ENCODE assay signal across 4 cellular contexts in genomic region chr1:96152957-96153356, GRCh38.
TF ChIP-seq lines count a peak whose summit lies in the region.

No MANE protein-coding gene starts in this region.

TF ChIP-seq in A549, 52 proteins besides CTCF, POLR2A, EP300 and RAD21:
- TF ChIP-seq MAFK (IDR thresholded peaks at IDR 0.05; ENCODE audit: partially characterized antibody) = peak; percentile 66

TF ChIP-seq in IMR-90, 13 proteins besides CTCF, POLR2A, EP300 and RAD21:
- peak; percentile 53 for TF ChIP-seq MAFK (IDR thresholded peaks at IDR 0.05; ENCODE audit: low read depth, low read length)

TF ChIP-seq in K562, 482 proteins besides CTCF, POLR2A, EP300 and RAD21:
- TF ChIP-seq NFYB (IDR thresholded peaks at IDR 0.05; ENCODE audit: extremely low read depth, insufficient read length) (peak; percentile 4), ZNF316 (IDR thresholded peaks at IDR 0.05) (peak; percentile 37; the same call in 1 of the 2 replicates)

TF ChIP-seq in HepG2, 621 proteins besides CTCF, POLR2A, EP300 and RAD21:
- TF ChIP-seq MAFF (IDR thresholded peaks at IDR 0.05; ENCODE audit: low read depth, low read length) (peak; percentile 70), MAFK (conservative IDR thresholded peaks at IDR 0.05 in 1 of 2, IDR thresholded peaks at IDR 0.05 in 1 of 2; ENCODE audit: low read length in 2 of 2) (peak; percentile 58 to 73; a peak in 3 of 4 replicates)
